Comparison of ENCODE assay signal across 26 cellular contexts in the genomic region with DNA sequence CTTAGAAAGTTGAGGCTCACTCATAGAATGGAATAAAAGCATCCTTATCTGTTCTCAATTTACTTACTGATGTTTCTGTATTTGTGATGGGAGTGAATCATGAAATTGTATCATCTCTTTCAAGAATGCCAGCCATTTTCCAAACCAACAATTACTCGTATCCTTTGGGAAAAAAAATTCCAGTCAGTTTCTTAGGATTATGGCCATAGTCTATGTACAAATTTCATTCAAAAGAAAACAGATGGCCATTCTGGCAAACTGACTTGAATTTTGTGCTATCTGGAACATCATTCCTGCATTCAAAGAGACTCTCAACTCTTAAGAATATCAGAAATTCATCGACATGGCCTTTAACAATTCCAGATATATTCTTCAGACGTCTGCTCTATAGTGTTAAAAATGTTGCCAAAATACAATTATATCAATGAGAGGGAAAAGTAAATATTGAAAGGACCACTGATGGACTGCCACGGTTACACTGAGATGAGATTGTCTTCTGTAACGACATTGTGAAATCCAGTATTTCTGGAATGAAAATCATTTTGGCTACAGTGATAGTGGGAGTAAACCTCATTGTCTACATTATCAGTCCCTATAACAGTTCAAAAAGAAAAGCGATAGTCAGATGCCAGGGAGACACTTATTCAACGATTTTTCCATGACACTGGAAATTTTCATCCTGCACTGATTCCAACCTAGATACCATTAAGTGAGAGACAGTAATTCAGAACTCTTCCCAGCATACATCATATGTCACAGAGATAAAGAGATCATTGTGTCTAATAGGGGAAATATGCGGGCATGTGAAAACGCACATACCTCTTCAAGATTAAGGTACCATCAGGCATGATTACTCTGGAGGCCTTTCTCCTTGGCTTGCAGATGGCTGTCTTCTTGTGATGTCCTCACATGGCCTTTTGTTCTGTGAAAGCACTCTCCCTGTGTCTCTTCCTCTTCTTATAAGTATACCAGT.
DNase-seq lines count a peak whose midpoint lies in the region; ATAC-seq, FAIRE-seq and TF ChIP-seq lines count a peak whose summit lies in the region.
"Had no signal": no experiment of that assay in that cellular context is flagged by ENCODE, and none has a peak within 500 bp of the region (broad histone marks: within the 10 kb centered on the region; RNA-seq: fewer than 3 reads in every experiment).

No MANE protein-coding gene starts in this region.

- H3K27ac Mint-ChIP-seq in astrocyte (ENCODE audit: unreplicated experiment): no peak overlapping the region
- H3K27ac Mint-ChIP-seq: CD8-positive, alpha-beta T cell had no signal

- H3K4me2 ChIP-seq in astrocyte (ENCODE audit: low read length): no peak overlapping the region
- H3K4me2 ChIP-seq in trophoblast cell (ENCODE audit: low read length): no peak overlapping the region

- H3K9me3 ChIP-seq in astrocyte (ENCODE audit: insufficient read depth, low read depth, low read length): no peaks in the 10 kb centered on the region
- no peaks in the 10 kb centered on the region for H3K9me3 ChIP-seq in trophoblast cell (ENCODE audit: insufficient read depth, low read depth, low read length)
- H3K9me3 ChIP-seq: SJCRH30 had no signal

- H4K8ac ChIP-seq in trophoblast cell (ENCODE audit: low read depth, low read length): no peak overlapping the region

- H2BK5ac ChIP-seq in trophoblast cell (ENCODE audit: low read depth, low read length, poor library complexity): no peak overlapping the region

- H3K9me3 Mint-ChIP-seq in astrocyte (ENCODE audit: unreplicated experiment): no peaks in the 10 kb centered on the region
- H3K9me3 Mint-ChIP-seq: CD8-positive, alpha-beta T cell had no signal

- TF ChIP-seq CTCF in astrocyte (IDR thresholded peaks at IDR 0.05; ENCODE audit: insufficient read depth, low read depth, low read length): no peak

- H4K20me1 ChIP-seq in astrocyte (ENCODE audit: insufficient read depth, low read length): no peaks in the 10 kb centered on the region

- H3K4me3 Mint-ChIP-seq in astrocyte (ENCODE audit: unreplicated experiment): no peak overlapping the region
- H3K4me3 Mint-ChIP-seq: CD8-positive, alpha-beta T cell had no signal

- peak; percentile 9 for FAIRE-seq in astrocyte (lab: Jason Lieb, UNC)
- FAIRE-seq: GM18507 had no signal

- WGBS in trophoblast cell (ENCODE audit: extremely low coverage, insufficient coverage, insufficient read length): no CpG with 5 or more reads among the region's 9 CpGs

- no peaks in the 10 kb centered on the region for H3K79me1 ChIP-seq in trophoblast cell (ENCODE audit: low read length)

- no peak overlapping the region for H2BK12ac ChIP-seq in trophoblast cell (ENCODE audit: low read length)

- H3K27me3 Mint-ChIP-seq in astrocyte (ENCODE audit: low read depth, unreplicated experiment): no peaks in the 10 kb centered on the region

- no peak overlapping the region for H4K12ac ChIP-seq in trophoblast cell (ENCODE audit: low read depth, low read length)

- peak overlapping the region; percentile 10 for H2AFZ ChIP-seq in ACC112 (ENCODE audit: low read length, unreplicated experiment)
- H2AFZ ChIP-seq in astrocyte (ENCODE audit: low read depth, low read length): no peak overlapping the region
- H2AFZ ChIP-seq in trophoblast cell (ENCODE audit: insufficient read depth, low read length, poor library complexity): no peak overlapping the region

- H3K36me3 Mint-ChIP-seq in astrocyte (ENCODE audit: low read depth, unreplicated experiment): no peaks in the 10 kb centered on the region
- H3K36me3 Mint-ChIP-seq: CD8-positive, alpha-beta T cell had no signal

- no peak overlapping the region for H3K14ac ChIP-seq in trophoblast cell (ENCODE audit: low read length)

- H3K36me3 ChIP-seq in ACC112 (ENCODE audit: insufficient read depth, low read length) (no peaks in the 10 kb centered on the region), astrocyte (ENCODE audit: insufficient read depth, low read length) (no peaks in the 10 kb centered on the region), trophoblast cell (ENCODE audit: control insufficient read depth in 1 of 2, insufficient read depth in 2 of 2, low read length in 2 of 2) (no peaks in the 10 kb centered on the region)
- H3K36me3 ChIP-seq: SJCRH30 had no signal

- no peaks in the 10 kb centered on the region for H3K79me2 ChIP-seq in ACC112 (ENCODE audit: control insufficient read depth, insufficient read depth, low read length, unreplicated experiment)
- H3K79me2 ChIP-seq in astrocyte (ENCODE audit: insufficient read depth, low read length): no peaks in the 10 kb centered on the region
- H3K79me2 ChIP-seq in trophoblast cell (ENCODE audit: control insufficient read depth, insufficient read depth, low read length, poor library complexity): no peaks in the 10 kb centered on the region

- no peak overlapping the region for H4K91ac ChIP-seq in trophoblast cell (ENCODE audit: low read depth, low read length)

- H3K4ac ChIP-seq in trophoblast cell (ENCODE audit: low read depth, low read length): no peak overlapping the region

- H3K4me1 ChIP-seq in ACC112 (ENCODE audit: control insufficient read depth, insufficient read depth, low read length, unreplicated experiment) (no peaks in the 10 kb centered on the region), astrocyte (ENCODE audit: insufficient read depth, low read length) (no peaks in the 10 kb centered on the region), trophoblast cell (ENCODE audit: control insufficient read depth in 1 of 2, insufficient read depth in 2 of 2, low read length in 2 of 2) (no peaks in the 10 kb centered on the region)
- H3K4me1 ChIP-seq: SJCRH30 had no signal

- H3K9ac ChIP-seq in astrocyte (ENCODE audit: low read length): no peak overlapping the region
- no peak overlapping the region for H3K9ac ChIP-seq in trophoblast cell (ENCODE audit: low read length)

- DNase-seq in COLO829 (ENCODE audit: low spot score): peak; percentile 21
- DNase-seq in astrocyte (ENCODE audit: low read depth): no peak
- DNase-seq in trophoblast cell: peak; percentile 59 to 83
- DNase-seq in DMS153 treated with DMSO at 0.1 percent for 48 hours (lab: John Stamatoyannopoulos, UW; ENCODE audit: unreplicated experiment): no peak
- no peak for DNase-seq in cortex of kidney (lab: John Stamatoyannopoulos, UW)
- DNase-seq in stimulated activated naive CD8-positive, alpha-beta T cell treated with anti-CD3 and anti-CD28 coated beads, Interleukin-15, Interleukin-2, amounts not matched to agents 100 U/mL and 50 U/mL, for 24 hours: no peak
- DNase-seq: AML-193; C1 segment of cervical spinal cord; Calu3; CD8-positive, alpha-beta T cell; DMS153; GDM1; GOT3; HCEC 1CT; KBM-7; NCI-H1092 treated with DMSO at 0.1 percent for 48 hours; NCI-H146; NCI-H2029; NCI-H2227 treated with DMSO at 0.1 percent for 48 hours; NCI-H510A treated with DMSO at 0.1 percent for 48 hours; NCI-H748 treated with DMSO at 0.1 percent for 48 hours; NK-92 treated with Interleukin-12 subunit alpha and Interleukin-12 subunit beta, amount 100 ng/mL, for 24 hours; SJCRH30 had no signal

- H3K4me3 ChIP-seq in ACC112 (ENCODE audit: low read depth, low read length) (no peak overlapping the region), astrocyte (ENCODE audit: insufficient read depth, low read depth, low read length) (no peak overlapping the region), trophoblast cell (ENCODE audit: low read depth, low read length) (no peak overlapping the region)
- H3K4me3 ChIP-seq: SJCRH30 had no signal

- no peak overlapping the region for H3K18ac ChIP-seq in trophoblast cell (ENCODE audit: low read length)

- H3K23ac ChIP-seq in trophoblast cell (ENCODE audit: low read length): no peak overlapping the region

- H2AK5ac ChIP-seq in trophoblast cell (ENCODE audit: low read length): no peak overlapping the region

- no peak overlapping the region for H2BK120ac ChIP-seq in trophoblast cell (ENCODE audit: insufficient read depth, low read length, poor library complexity)

- ATAC-seq in stimulated activated naive CD8-positive, alpha-beta T cell treated with anti-CD3 and anti-CD28 coated beads, Interleukin-15, Interleukin-2, amounts not matched to agents 100 U/mL and 50 U/mL, for 24 hours: no peak
- ATAC-seq: CD8-positive, alpha-beta T cell; Panc1 had no signal

- H3K27ac ChIP-seq in ACC112 (ENCODE audit: low read depth, low read length) (no peak overlapping the region), astrocyte (ENCODE audit: low read depth, low read length) (no peak overlapping the region), trophoblast cell (ENCODE audit: low read depth, low read length) (no peak overlapping the region)
- H3K27ac ChIP-seq: SJCRH30 had no signal

- no peaks in the 10 kb centered on the region for H3K4me1 Mint-ChIP-seq in astrocyte (ENCODE audit: low read depth, unreplicated experiment)

- H3K27me3 ChIP-seq in ACC112 (ENCODE audit: insufficient read depth, low read length) (no peaks in the 10 kb centered on the region), astrocyte (ENCODE audit: insufficient read depth, low read length) (no peaks in the 10 kb centered on the region), trophoblast cell (ENCODE audit: insufficient read depth, low read length) (no peaks in the 10 kb centered on the region)
- H3K27me3 ChIP-seq: SJCRH30 had no signal

Comparison
In these comparisons a context has a peak if more than half of its experiments do, and no peak if none do; other contexts are left out.
1. DNase-seq: peak in COLO829 (single experiment) and trophoblast cell (2 of 2); none in astrocyte (single experiment), DMS153 treated with DMSO at 0.1 percent for 48 hours (single experiment), cortex of kidney (single experiment) and stimulated activated naive CD8-positive, alpha-beta T cell treated with anti-CD3 and anti-CD28 coated beads, Interleukin-15, Interleukin-2, amounts not matched to agents 100 U/mL and 50 U/mL, for 24 hours (single experiment).